9 cellular contexts compared by ENCODE assay signal in the genomic region with DNA sequence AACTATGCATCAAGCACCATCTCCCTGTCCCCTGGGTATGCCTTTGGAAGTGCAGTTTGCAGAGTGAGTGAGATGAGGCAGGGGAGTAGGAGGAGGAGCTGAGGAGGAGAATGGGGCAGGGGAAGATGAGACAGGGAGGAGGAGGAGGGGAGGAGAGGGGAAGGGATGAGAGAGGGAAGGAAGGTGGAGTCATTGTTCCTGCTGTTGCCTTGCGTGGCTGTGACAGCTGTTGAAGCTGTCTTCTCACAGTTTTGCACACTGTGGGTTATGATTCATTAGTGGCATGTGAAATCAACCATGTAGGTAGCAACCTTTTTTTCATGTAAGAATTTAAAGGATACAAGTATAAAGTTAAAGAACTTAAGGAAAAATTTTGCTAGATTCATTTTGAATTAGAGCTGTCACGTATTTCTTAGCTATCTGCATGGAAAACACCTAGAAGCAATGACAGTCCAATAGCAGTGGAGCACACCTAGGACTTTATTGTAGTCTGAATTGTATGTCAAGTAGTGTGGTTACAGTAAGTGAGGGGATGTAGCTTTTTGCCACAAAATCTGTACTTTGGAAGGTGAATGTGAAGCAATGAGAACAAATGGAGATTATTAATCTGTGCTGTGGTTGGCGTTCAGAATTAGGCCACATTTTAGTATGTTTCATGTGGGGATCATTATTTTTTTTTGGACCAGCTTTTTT. TPM values are rescaled to one million over a fixed set of nuclear protein-coding genes. Genes with fewer than 3 reads are reported as not detected.
DNase-seq lines count a peak whose midpoint lies in the region; ATAC-seq, FAIRE-seq and TF ChIP-seq lines count a peak whose summit lies in the region.
"Had no signal": no experiment of that assay in that cellular context is flagged by ENCODE, and none has a peak within 500 bp of the region (broad histone marks: within the 10 kb centered on the region; RNA-seq: fewer than 3 reads in every experiment).

No MANE protein-coding gene starts in this region.

- no peaks in the 10 kb centered on the region for H3K4me1 ChIP-seq in gastroesophageal sphincter
- H3K4me1 ChIP-seq: psoas muscle had no signal

- no peak for TF ChIP-seq CTCF in HL-60 (IDR thresholded peaks at IDR 0.05; ENCODE audit: insufficient read depth, low read length)
- no peak for TF ChIP-seq CTCF in astrocyte of the spinal cord (IDR thresholded peaks at IDR 0.05; ENCODE audit: low read depth, low read length)
- no peak for TF ChIP-seq CTCF in gastroesophageal sphincter (IDR thresholded peaks at IDR 0.05)

- H3K4me3 ChIP-seq in HL-60 (replicated peaks; ENCODE audit: insufficient read depth, low read length), result no peak overlapping the region
- no peak overlapping the region for H3K4me3 ChIP-seq in astrocyte of the spinal cord (ENCODE audit: low read depth, low read length)
- H3K4me3 ChIP-seq in gastroesophageal sphincter, result no peak overlapping the region
- H3K4me3 ChIP-seq: psoas muscle had no signal

- H3K36me3 Mint-ChIP-seq in stimulated activated naive CD8-positive, alpha-beta T cell treated with anti-CD3 and anti-CD28 coated beads, Interleukin-15, Interleukin-2, amounts not matched to agents 100 ng/mL and 50 ng/mL, for 24 hours (ENCODE audit: low read depth), result peaks cover 30% of the 10 kb centered on the region

- H3K4me1 Mint-ChIP-seq in stimulated activated naive CD8-positive, alpha-beta T cell treated with anti-CD3 and anti-CD28 coated beads, Interleukin-15, Interleukin-2, amounts not matched to agents 100 ng/mL and 50 ng/mL, for 24 hours (ENCODE audit: low read depth), result peaks cover 44% of the 10 kb centered on the region

- no peak for TF ChIP-seq POLR2A in gastroesophageal sphincter (IDR thresholded peaks at IDR 0.05)

- peak overlapping the region; percentile 56 for H3K27ac Mint-ChIP-seq in stimulated activated naive CD8-positive, alpha-beta T cell treated with anti-CD3 and anti-CD28 coated beads, Interleukin-15, Interleukin-2, amounts not matched to agents 100 ng/mL and 50 ng/mL, for 24 hours

- H3K27me3 Mint-ChIP-seq in stimulated activated naive CD8-positive, alpha-beta T cell treated with anti-CD3 and anti-CD28 coated beads, Interleukin-15, Interleukin-2, amounts not matched to agents 100 ng/mL and 50 ng/mL, for 24 hours, result no peaks in the 10 kb centered on the region

- H3K27me3 ChIP-seq in HL-60 (ENCODE audit: insufficient read depth, poor library complexity, severe bottlenecking) (no peaks in the 10 kb centered on the region), gastroesophageal sphincter (no peaks in the 10 kb centered on the region)

- H3K27ac ChIP-seq in HL-60 (replicated peaks) (peak overlapping the region; percentile 35), gastroesophageal sphincter (no peak overlapping the region)
- H3K27ac ChIP-seq: psoas muscle had no signal

- H3K4me3 Mint-ChIP-seq in stimulated activated naive CD8-positive, alpha-beta T cell treated with anti-CD3 and anti-CD28 coated beads, Interleukin-15, Interleukin-2, amounts not matched to agents 100 ng/mL and 50 ng/mL, for 24 hours, result peak overlapping the region; percentile 12

- H3K9me3 ChIP-seq in gastroesophageal sphincter, result no peaks in the 10 kb centered on the region
- H3K9me3 ChIP-seq: psoas muscle had no signal

- in situ Hi-C loops in ACHN (cut with HindIII; ENCODE audit: low pct_ligation_motif_present, low pct_unique_long_range_greater_than_20kb, low sequenced_read_pairs) (no loop called here), astrocyte of the spinal cord (cut with HindIII; ENCODE audit: low sequenced_read_pairs) (no loop called here)

- no peak for ATAC-seq in gastroesophageal sphincter

- peaks cover 0 to 2% of the 10 kb centered on the region in 2 donors for H3K36me3 ChIP-seq in gastroesophageal sphincter

- 81 to 85% methylated on average over 3 of the region's 3 CpGs for WGBS in gastroesophageal sphincter (ENCODE audit: low coverage in 1 of 2), 2 donors

- DNase-seq in ACHN (peak; percentile 79), GM19239 (ENCODE audit: insufficient read length, low spot score) (no peak), HL-60 (ENCODE audit: low read depth in 1 of 2, low spot score in 1 of 2) (peak in 1 of 2 experiments; percentile 71), astrocyte of the spinal cord (ENCODE audit: low read depth, low spot score) (peak; percentile 14), NCI-H187 (lab: John Stamatoyannopoulos, UW) (no peak), midbrain (lab: John Stamatoyannopoulos, UW) (no peak)
- DNase-seq: psoas muscle had no signal

- peak; percentile 91 for FAIRE-seq in GM19239 (lab: Jason Lieb, UNC)

- TF ChIP-seq EP300 in gastroesophageal sphincter (IDR thresholded peaks at IDR 0.05), result no peak

- no peaks in the 10 kb centered on the region for H3K9me3 Mint-ChIP-seq in stimulated activated naive CD8-positive, alpha-beta T cell treated with anti-CD3 and anti-CD28 coated beads, Interleukin-15, Interleukin-2, amounts not matched to agents 100 ng/mL and 50 ng/mL, for 24 hours

RNA-seq across cellular contexts. Expression of a gene that starts 21.7 kb away (rescaled TPM):
- 10 to 100 TPM; 35.8 to 62.0 (median 51.9) TPM for total RNA-seq in gastroesophageal sphincter

RNA-seq across cellular contexts. Expression of a gene that starts 42.9 kb away (rescaled TPM):
- 1 to 10 TPM; 1.4 to 3.6 (median 2.0) TPM for total RNA-seq in gastroesophageal sphincter

Comparison
In these comparisons a context has a peak if more than half of its experiments do, and no peak if none do; other contexts are left out.
1. DNase-seq: peak in ACHN (single experiment) and astrocyte of the spinal cord (single experiment); none in GM19239 (single experiment), NCI-H187 (0 of 2) and midbrain (single experiment).